Comparison of ENCODE assay signal across 8 cellular contexts in the genomic region with DNA sequence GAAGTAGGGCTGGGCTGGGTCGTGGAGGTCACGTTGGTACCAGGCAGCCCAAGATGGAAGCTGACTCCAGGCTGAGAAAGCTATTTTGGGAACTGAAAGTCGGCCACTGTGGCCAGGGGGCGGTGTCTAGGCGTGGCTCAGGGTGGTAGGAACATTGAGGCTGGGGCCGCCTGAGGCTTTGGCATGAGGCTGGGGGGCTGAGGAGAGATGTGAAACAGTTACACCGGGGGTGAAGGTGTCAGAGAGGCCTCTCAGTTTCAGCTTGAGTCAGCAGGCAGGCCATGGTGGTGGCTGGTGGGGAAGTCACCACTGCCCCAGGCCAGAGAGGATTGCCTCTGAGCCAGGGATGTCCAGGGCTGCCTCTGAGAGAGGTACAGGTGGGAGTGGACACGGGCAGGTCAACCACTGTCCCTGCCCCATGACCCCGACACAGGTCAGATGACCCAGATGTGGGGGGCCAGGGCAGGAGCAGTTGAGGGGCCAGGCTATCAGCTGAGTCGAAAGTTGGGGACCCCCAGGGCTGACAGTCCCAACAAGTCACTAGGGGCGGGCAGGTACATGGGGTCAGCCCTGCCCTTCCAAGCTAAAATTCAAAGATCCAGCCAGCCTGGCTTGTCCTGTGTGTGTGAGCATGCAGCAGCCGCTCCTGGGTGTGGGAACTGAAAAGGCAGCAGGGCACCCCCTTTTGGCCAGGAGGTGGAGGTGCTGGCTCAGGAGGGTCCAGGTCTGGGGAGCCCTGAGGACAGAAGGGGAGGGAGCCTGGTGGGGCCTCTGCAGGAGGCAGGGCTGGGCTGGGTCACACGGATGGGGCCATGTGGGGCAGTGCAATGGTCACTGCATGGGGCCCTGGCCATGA.
DNase-seq lines count a peak whose midpoint lies in the region; ATAC-seq and TF ChIP-seq lines count a peak whose summit lies in the region.

No MANE protein-coding gene starts in this region.

- no peak overlapping the region for H3K4me3 ChIP-seq in astrocyte of the cerebellum (ENCODE audit: low read depth, low read length)

- ATAC-seq in GM19468 (IDR thresholded peaks at IDR 0.05; ENCODE audit: extremely low read depth, unreplicated experiment) (peak; percentile 36), HG03558 (IDR thresholded peaks at IDR 0.05; ENCODE audit: extremely low read depth, unreplicated experiment) (peak; percentile 46)

- peak; percentile 60 for TF ChIP-seq CTCF in astrocyte of the cerebellum (IDR thresholded peaks at IDR 0.05; ENCODE audit: low read depth, low read length, missing control alignments)

- DNase-seq in EH (ENCODE audit: low read depth): peak; percentile 59
- DNase-seq in T-helper 2 cell: peak; percentile 42 to 90 (median 69)
- no peak for DNase-seq in astrocyte of the cerebellum (ENCODE audit: low read depth)
- DNase-seq in kidney tubule cell (ENCODE audit: low spot score): peak; percentile 60
- peak in 2 of 3 experiments; percentile 53 to 79 for DNase-seq in stimulated activated CD4-positive, alpha-beta T cell treated with anti-CD3 and anti-CD28 coated beads, TNF-alpha, amount 100 ng/mL, for 24 hours (ENCODE audit: low read depth in 3 of 3)
- no peak for DNase-seq in OCI-M2 (lab: John Stamatoyannopoulos, UW; ENCODE audit: unreplicated experiment)

- in situ Hi-C loops in astrocyte of the cerebellum (cut with HindIII; ENCODE audit: low sequenced_read_pairs): no loop called here

Comparison
In these comparisons a context has a peak if more than half of its experiments do, and no peak if none do; other contexts are left out.
1. DNase-seq: peak in EH (single experiment), T-helper 2 cell (5 of 5), kidney tubule cell (single experiment) and stimulated activated CD4-positive, alpha-beta T cell treated with anti-CD3 and anti-CD28 coated beads, TNF-alpha, amount 100 ng/mL, for 24 hours (2 of 3); none in astrocyte of the cerebellum (single experiment) and OCI-M2 (single experiment).